ENCODE assay signal across 19 cellular contexts in genomic region chr4:86971355-86971683, GRCh38. TPM values are rescaled to one million over a fixed set of nuclear protein-coding genes. Genes with fewer than 3 reads are reported as not detected.
DNase-seq lines count a peak whose midpoint lies in the region; ATAC-seq and TF ChIP-seq lines count a peak whose summit lies in the region.
"Had no signal": no experiment of that assay in that cellular context is flagged by ENCODE, and none has a peak within 500 bp of the region (broad histone marks: within the 10 kb centered on the region; RNA-seq: fewer than 3 reads in every experiment).

No MANE protein-coding gene starts in this region.

- BruUV-seq in PC-3 (replicated peaks; lab: Mats Ljungman, UMichigan) (no TSS peak), OCI-LY7 (replicated peaks; lab: Mats Ljungman, UMichigan) (no TSS peak)

- H3K4me3 ChIP-seq in BLaER1: no peak overlapping the region
- H3K4me3 ChIP-seq in PC-3 (ENCODE audit: low read length): no peak overlapping the region
- no peak overlapping the region for H3K4me3 ChIP-seq in OCI-LY7 (ENCODE audit: low read depth, low read length, poor library complexity, severe bottlenecking)
- H3K4me3 ChIP-seq: A549, GM23248 had no signal

- peak overlapping the region; percentile 65 for H3K27ac Mint-ChIP-seq in dendritic cell treated with granulocyte-macrophage colony-stimulating factor and Interleukin-4, amounts not matched to agents 40 ng/mL and 50 ng/mL, for 4 days

- H3K27me3 ChIP-seq in BLaER1 (no peaks in the 10 kb centered on the region), PC-3 (ENCODE audit: low read length) (no peaks in the 10 kb centered on the region)

- CTCF ChIA-PET in PC-3 (lab: Charles Lee): no interaction called here
- CTCF ChIA-PET in OCI-LY7 (lab: Charles Lee; ENCODE audit: unreplicated experiment): interaction anchor here (0.5 to 0.6 kb wide), 2 partner anchors 10 to 49 kb away, joined by 3 to 7 read pairs; no protein-coding TSS in a partner anchor

- H3K36me3 ChIP-seq in BLaER1 (peaks cover 30% of the 10 kb centered on the region), PC-3 (ENCODE audit: low read depth, low read length) (no peaks in the 10 kb centered on the region), OCI-LY7 (ENCODE audit: insufficient read depth, low read length) (peaks cover 13% of the 10 kb centered on the region)

- H3K9me3 ChIP-seq in BLaER1 (no peaks in the 10 kb centered on the region), PC-3 (ENCODE audit: low read length) (no peaks in the 10 kb centered on the region), OCI-LY7 (ENCODE audit: low read length) (no peaks in the 10 kb centered on the region)
- H3K9me3 ChIP-seq: A549 had no signal

- peaks cover 47% of the 10 kb centered on the region for H3K4me1 Mint-ChIP-seq in activated T-cell treated with anti-CD3 and anti-CD28 coated beads, Interleukin-2, amount 50 U/mL, for 4 hours (ENCODE audit: low read depth)
- H3K4me1 Mint-ChIP-seq in dendritic cell treated with granulocyte-macrophage colony-stimulating factor and Interleukin-4, amounts not matched to agents 40 ng/mL and 50 ng/mL, for 4 days (ENCODE audit: low read depth): peaks cover 54% of the 10 kb centered on the region

- H3K79me2 ChIP-seq in PC-3 (ENCODE audit: low read length): peaks cover 23% of the 10 kb centered on the region; the same call in 1 of the 2 replicates
- H3K79me2 ChIP-seq in OCI-LY7 (ENCODE audit: insufficient read depth, low read depth, low read length): peaks cover 80% of the 10 kb centered on the region; the same call in 1 of the 2 replicates

- no peak overlapping the region for H2AFZ ChIP-seq in PC-3 (ENCODE audit: low read length)
- H2AFZ ChIP-seq in OCI-LY7 (ENCODE audit: low read length): no peak overlapping the region
- H2AFZ ChIP-seq: GM23248 had no signal

- H3K4me1 ChIP-seq in BLaER1: peaks cover 85% of the 10 kb centered on the region
- H3K4me1 ChIP-seq in PC-3 (ENCODE audit: insufficient read depth, low read length): peaks cover 46% of the 10 kb centered on the region
- peaks cover 77% of the 10 kb centered on the region for H3K4me1 ChIP-seq in OCI-LY7 (ENCODE audit: insufficient read depth, low read length, poor library complexity, severe bottlenecking)

- intact Hi-C loops in PC-3 (cut with micrococcal nuclease): no loop called here
- intact Hi-C loops in dendritic cell treated with granulocyte-macrophage colony-stimulating factor and Interleukin-4, amounts not matched to agents 40 ng/mL and 50 ng/mL, for 4 days (cut with micrococcal nuclease): no loop called here
- intact Hi-C loops in OCI-LY7 (cut with micrococcal nuclease; ENCODE audit: unreplicated experiment): no loop called here

- H3K27ac ChIP-seq in BLaER1 (0 out of 2 replicates have a peak overlapping the region, but pooled peaks have one; percentile 60), PC-3 (ENCODE audit: low read length) (no peak overlapping the region), OCI-LY7 (ENCODE audit: low read depth, low read length, poor library complexity, severe bottlenecking) (no peak overlapping the region)
- H3K27ac ChIP-seq: A549, GM23248 had no signal

- peaks cover 3% of the 10 kb centered on the region for H3K36me3 Mint-ChIP-seq in activated T-cell treated with anti-CD3 and anti-CD28 coated beads, Interleukin-2, amount 50 U/mL, for 4 hours (ENCODE audit: insufficient read depth)
- H3K36me3 Mint-ChIP-seq in dendritic cell treated with granulocyte-macrophage colony-stimulating factor and Interleukin-4, amounts not matched to agents 40 ng/mL and 50 ng/mL, for 4 days (ENCODE audit: low read depth): peaks cover 30% of the 10 kb centered on the region
- H3K36me3 Mint-ChIP-seq: CD8-positive, alpha-beta memory T cell had no signal

- H4K20me1 ChIP-seq in BLaER1: 0 out of 2 replicates have a peak, but pooled peaks cover 5% of the 10 kb centered on the region
- no peaks in the 10 kb centered on the region for H4K20me1 ChIP-seq in PC-3 (ENCODE audit: low read length)
- H4K20me1 ChIP-seq in OCI-LY7 (ENCODE audit: insufficient read depth, low read length): peaks cover 7% of the 10 kb centered on the region; the same call in 1 of the 2 replicates

- POLR2A ChIA-PET in PC-3 (lab: Charles Lee; ENCODE audit: unreplicated experiment) (no interaction called here), OCI-LY7 (lab: Charles Lee) (interaction anchor here (0.6 to 2.5 kb wide), 13 partner anchors 8 to 791 kb away, joined by 3 to 15 read pairs (median 5); no protein-coding TSS in a partner anchor)

- H3F3A ChIP-seq in PC-3 (ENCODE audit: low read length, unreplicated experiment): no peaks in the 10 kb centered on the region

- H3K9ac ChIP-seq in BLaER1 (no peak overlapping the region), PC-3 (ENCODE audit: low read length) (no peak overlapping the region)
- H3K9ac ChIP-seq: GM23248 had no signal

- H3K9me2 ChIP-seq in PC-3 (replicated peaks; ENCODE audit: low read length) (no peaks in the 10 kb centered on the region), OCI-LY7 (ENCODE audit: insufficient read depth, low read length) (no peaks in the 10 kb centered on the region)

- TF ChIP-seq CTCF in PC-3 (conservative IDR thresholded peaks at IDR 0.05; ENCODE audit: low read depth, low read length): no peak
- TF ChIP-seq CTCF in OCI-LY7 (conservative IDR thresholded peaks at IDR 0.05; ENCODE audit: low read length): no peak

- H3K4me2 ChIP-seq in BLaER1: peak overlapping the region; percentile 48
- H3K4me2 ChIP-seq in PC-3 (ENCODE audit: low read length): 0 out of 2 replicates have a peak overlapping the region, but pooled peaks have one; percentile 60
- no peak overlapping the region for H3K4me2 ChIP-seq in OCI-LY7 (ENCODE audit: low read length)
- H3K4me2 ChIP-seq: A549 had no signal

- H3K27me3 Mint-ChIP-seq in activated T-cell treated with anti-CD3 and anti-CD28 coated beads, Interleukin-2, amount 50 U/mL, for 4 hours (ENCODE audit: low read depth): no peaks in the 10 kb centered on the region
- no peaks in the 10 kb centered on the region for H3K27me3 Mint-ChIP-seq in dendritic cell treated with granulocyte-macrophage colony-stimulating factor and Interleukin-4, amounts not matched to agents 40 ng/mL and 50 ng/mL, for 4 days

- ATAC-seq in activated T-cell treated with anti-CD3 and anti-CD28 coated beads, Interleukin-2, amount 50 U/mL, for 4 hours: peak; percentile 69 to 76
- no peak for ATAC-seq in PC-3
- ATAC-seq: A549 had no signal

- H3K4me3 Mint-ChIP-seq in activated T-cell treated with anti-CD3 and anti-CD28 coated beads, Interleukin-2, amount 50 U/mL, for 4 hours: no peak overlapping the region
- H3K4me3 Mint-ChIP-seq in dendritic cell treated with granulocyte-macrophage colony-stimulating factor and Interleukin-4, amounts not matched to agents 40 ng/mL and 50 ng/mL, for 4 days: no peak overlapping the region

- no peaks in the 10 kb centered on the region for H3K9me3 Mint-ChIP-seq in activated T-cell treated with anti-CD3 and anti-CD28 coated beads, Interleukin-2, amount 50 U/mL, for 4 hours
- H3K9me3 Mint-ChIP-seq in dendritic cell treated with granulocyte-macrophage colony-stimulating factor and Interleukin-4, amounts not matched to agents 40 ng/mL and 50 ng/mL, for 4 days: no peaks in the 10 kb centered on the region
- H3K9me3 Mint-ChIP-seq: CD8-positive, alpha-beta memory T cell had no signal

- DNase-seq in activated T-cell treated with anti-CD3 and anti-CD28 coated beads, Interleukin-2, amount 50 U/mL, for 4 hours: no peak
- DNase-seq in activated T-cell treated with anti-CD3 and anti-CD28 coated beads, Interleukin-2, amount 50 U/mL, for 1 hour: no peak
- DNase-seq in PC-3 (no peak), NOMO-1 treated with DMSO at 0.1 percent for 48 hours (lab: John Stamatoyannopoulos, UW; ENCODE audit: unreplicated experiment) (no peak), NCI-H1417 (lab: John Stamatoyannopoulos, UW) (no peak), OCI-LY7 (ENCODE audit: low spot score) (no peak)
- DNase-seq: C1 segment of cervical spinal cord; CD8-positive, alpha-beta memory T cell; DMS53; GM23248; NCI-H1092 treated with DMSO at 0.1 percent for 48 hours; NCI-H2081 treated with DMSO at 0.1 percent for 48 hours; NCI-H446 treated with DMSO at 0.1 percent for 48 hours; NK-92 treated with Interleukin-12 subunit alpha and Interleukin-12 subunit beta, amount 100 ng/mL, for 24 hours; OCI-M1; SHP77 had no signal

RNA-seq across cellular contexts. Expression of gene AFF1, which starts 36.5 kb away (rescaled TPM):
- 10 to 100 TPM; 20.0 to 35.5 (median 26.5) TPM for total RNA-seq in activated T-cell treated with anti-CD3 and anti-CD28 coated beads, Interleukin-2, amount 50 U/mL, for 4 hours
- total RNA-seq in PC-3 (2014; rRNA removed) (8.1 and 9.4 TPM in 2 replicates), OCI-LY7 (2022) (69.7 and 81.4 TPM in 2 replicates)
- 28.7 and 29.9 TPM in 2 replicates for total RNA-seq in OCI-LY7 (2014; rRNA removed; shearing (Covaris generic))
